ENCODE assay signal across 1 cellular context in genomic region chr2:218065239-218066006, GRCh38.
TF ChIP-seq lines count a peak whose summit lies in the region.

No MANE protein-coding gene starts in this region.

TF ChIP-seq in GM23338, 12 proteins besides CTCF, POLR2A, EP300 and RAD21 (continued from another document):
- TF ChIP-seq, protein P1, sequence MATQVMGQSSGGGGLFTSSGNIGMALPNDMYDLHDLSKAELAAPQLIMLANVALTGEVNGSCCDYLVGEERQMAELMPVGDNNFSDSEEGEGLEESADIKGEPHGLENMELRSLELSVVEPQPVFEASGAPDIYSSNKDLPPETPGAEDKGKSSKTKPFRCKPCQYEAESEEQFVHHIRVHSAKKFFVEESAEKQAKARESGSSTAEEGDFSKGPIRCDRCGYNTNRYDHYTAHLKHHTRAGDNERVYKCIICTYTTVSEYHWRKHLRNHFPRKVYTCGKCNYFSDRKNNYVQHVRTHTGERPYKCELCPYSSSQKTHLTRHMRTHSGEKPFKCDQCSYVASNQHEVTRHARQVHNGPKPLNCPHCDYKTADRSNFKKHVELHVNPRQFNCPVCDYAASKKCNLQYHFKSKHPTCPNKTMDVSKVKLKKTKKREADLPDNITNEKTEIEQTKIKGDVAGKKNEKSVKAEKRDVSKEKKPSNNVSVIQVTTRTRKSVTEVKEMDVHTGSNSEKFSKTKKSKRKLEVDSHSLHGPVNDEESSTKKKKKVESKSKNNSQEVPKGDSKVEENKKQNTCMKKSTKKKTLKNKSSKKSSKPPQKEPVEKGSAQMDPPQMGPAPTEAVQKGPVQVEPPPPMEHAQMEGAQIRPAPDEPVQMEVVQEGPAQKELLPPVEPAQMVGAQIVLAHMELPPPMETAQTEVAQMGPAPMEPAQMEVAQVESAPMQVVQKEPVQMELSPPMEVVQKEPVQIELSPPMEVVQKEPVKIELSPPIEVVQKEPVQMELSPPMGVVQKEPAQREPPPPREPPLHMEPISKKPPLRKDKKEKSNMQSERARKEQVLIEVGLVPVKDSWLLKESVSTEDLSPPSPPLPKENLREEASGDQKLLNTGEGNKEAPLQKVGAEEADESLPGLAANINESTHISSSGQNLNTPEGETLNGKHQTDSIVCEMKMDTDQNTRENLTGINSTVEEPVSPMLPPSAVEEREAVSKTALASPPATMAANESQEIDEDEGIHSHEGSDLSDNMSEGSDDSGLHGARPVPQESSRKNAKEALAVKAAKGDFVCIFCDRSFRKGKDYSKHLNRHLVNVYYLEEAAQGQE (IDR thresholded peaks at IDR 0.05; ENCODE audit: unreplicated experiment), result no peak
